ENCODE assay signal across 2 cellular contexts in genomic region chr11:101127348-101127698, GRCh38.
TF ChIP-seq lines count a peak whose summit lies in the region.

No MANE protein-coding gene starts in this region.

TF ChIP-seq in GM23338, 12 proteins besides CTCF, POLR2A, EP300 and RAD21:
- TF ChIP-seq ETS1 (IDR thresholded peaks at IDR 0.05), result no peak
- no peak for TF ChIP-seq NANOG (IDR thresholded peaks at IDR 0.05; ENCODE audit: borderline replicate concordance)
- no peak for TF ChIP-seq ZNF331 (CRISPR knock-in tag; IDR thresholded peaks at IDR 0.05; ENCODE audit: low read depth)
- TF ChIP-seq EZH2 (IDR thresholded peaks at IDR 0.05; ENCODE audit: low read depth, unreplicated experiment), result no peak
- TF ChIP-seq STAT1 (IDR thresholded peaks at IDR 0.05; ENCODE audit: unreplicated experiment), result no peak
- no peak for TF ChIP-seq ZNF462 (CRISPR knock-in tag; IDR thresholded peaks at IDR 0.05)
- TF ChIP-seq REST (IDR thresholded peaks at IDR 0.05; ENCODE audit: unreplicated experiment), result no peak
- TF ChIP-seq CREB1 (CRISPR knock-in tag; IDR thresholded peaks at IDR 0.05; ENCODE audit: low read depth), result no peak

TF ChIP-seq in K562, 482 proteins besides CTCF, POLR2A, EP300 and RAD21 (continued from another document):
- TF ChIP-seq TAF1 (IDR thresholded peaks at IDR 0.05; ENCODE audit: control insufficient read depth, extremely low read depth, insufficient read depth, low read length, severe bottlenecking) (peak; percentile 20), ZFX (CRISPR knock-in tag; IDR thresholded peaks at IDR 0.05) (peak; percentile 47), POLR2G (IDR thresholded peaks at IDR 0.05; ENCODE audit: low read depth, low read length) (peak; percentile 78), HDAC1 (IDR thresholded peaks at IDR 0.05) (no peak), SAP30 (IDR thresholded peaks at IDR 0.05; ENCODE audit: borderline replicate concordance, insufficient read depth, low read depth, low read length, poor library complexity, severe bottlenecking) (no peak), ZMIZ1 (IDR thresholded peaks at IDR 0.05; ENCODE audit: low read depth in 2 of 2, low read length in 2 of 2) (no peak), SMAD1 (IDR thresholded peaks at IDR 0.05; ENCODE audit: low read depth, low read length, partially characterized antibody) (no peak), ZSCAN32 (CRISPR knock-in tag; IDR thresholded peaks at IDR 0.05) (no peak), PHF8 (IDR thresholded peaks at IDR 0.05; ENCODE audit: borderline replicate concordance, low read length) (peak; percentile 37; the same call in 1 of the 2 replicates), E2F4 (CRISPR knock-in tag; IDR thresholded peaks at IDR 0.05; ENCODE audit: low read depth) (no peak), ZFP36 (IDR thresholded peaks at IDR 0.05; ENCODE audit: low read depth, low read length, partially characterized antibody) (peak; percentile 52), ELK3 (CRISPR knock-in tag; IDR thresholded peaks at IDR 0.05) (no peak), RB1 (IDR thresholded peaks at IDR 0.05; ENCODE audit: low read depth) (0 out of 2 replicates have a peak, but pooled peaks have one; percentile 15), MXD1 (CRISPR knock-in tag; IDR thresholded peaks at IDR 0.05; ENCODE audit: borderline replicate concordance, poor library complexity, severe bottlenecking) (no peak), HSF4 (CRISPR knock-in tag; IDR thresholded peaks at IDR 0.05; ENCODE audit: borderline replicate concordance) (no peak), TRIM24 (IDR thresholded peaks at IDR 0.05) (no peak), UBTF (IDR thresholded peaks at IDR 0.05; ENCODE audit: borderline replicate concordance in 1 of 2, low read depth in 2 of 2, low read length in 2 of 2) (peak in 1 of 2 experiments; percentile 37; a peak in 2 of 4 replicates), ZNF592 (IDR thresholded peaks at IDR 0.05) (no peak), RBFOX2 (IDR thresholded peaks at IDR 0.05; ENCODE audit: low read depth, low read length) (peak; percentile 31), MTF1 (CRISPR knock-in tag; IDR thresholded peaks at IDR 0.05; ENCODE audit: borderline replicate concordance) (no peak), NRF1 (conservative IDR thresholded peaks at IDR 0.05 in 1 of 2, IDR thresholded peaks at IDR 0.05 in 1 of 2) (0 out of 4 replicates have a peak, but pooled peaks have one; percentile 6 to 44)
